Comparison of ENCODE assay signal across 9 cellular contexts in genomic region chr5:181020716-181021115, GRCh38. TPM values are rescaled to one million over a fixed set of nuclear protein-coding genes. Genes with fewer than 3 reads are reported as not detected.
"Had no signal": no experiment of that assay in that cellular context is flagged by ENCODE, and none has a peak within 500 bp of the region (broad histone marks: within the 10 kb centered on the region; RNA-seq: fewer than 3 reads in every experiment).

No MANE protein-coding gene starts in this region.

- H3K4me3 ChIP-seq: GM12878 had no signal

- DNase-seq: GDM1, GF-D8 had no signal

- FAIRE-seq: G401.6, GM12878, GM12891, GM12892, GM18507, GM19239 had no signal

- ATAC-seq: GM12878 had no signal

RNA-seq across cellular contexts. Expression of gene BTNL3, which starts 32.1 kb away (rescaled TPM):
- total RNA-seq: G401, GM12878 had no signal
